8 cellular contexts compared by ENCODE assay signal in genomic region chr17:35587074-35587961, GRCh38. TPM values are rescaled to one million over a fixed set of nuclear protein-coding genes. Genes with fewer than 3 reads are reported as not detected.
DNase-seq lines count a peak whose midpoint lies in the region; ATAC-seq and TF ChIP-seq lines count a peak whose summit lies in the region.

AP2B1 (plus strand) TSS chr17:35587322; CDS start chr17:35594031, 6,709 bp downstream.

- H3K27me3 ChIP-seq in KMS-11 (ENCODE audit: insufficient read depth, low read depth), result no peaks in the 10 kb centered on the region
- no peaks in the 10 kb centered on the region for H3K27me3 ChIP-seq in Peyer's patch
- H3K27me3 ChIP-seq in esophagus muscularis mucosa, result no peaks in the 10 kb centered on the region
- H3K27me3 ChIP-seq in muscle layer of duodenum (ENCODE audit: low read depth, low read length), result no peaks in the 10 kb centered on the region

- no peaks in the 10 kb centered on the region for H3K9me3 ChIP-seq in Peyer's patch
- no peaks in the 10 kb centered on the region for H3K9me3 ChIP-seq in esophagus muscularis mucosa
- no peaks in the 10 kb centered on the region for H3K9me3 ChIP-seq in muscle layer of duodenum (ENCODE audit: control insufficient read depth in 1 of 2, low read length in 2 of 2)

- H3K4me2 ChIP-seq in KMS-11, result peak within 1 kb of the TSS; percentile 66

- intact Hi-C loops in esophagus muscularis mucosa (cut with DNase I), result no loop called here

- H3K4me3 ChIP-seq in KMS-11 (IDR thresholded peaks at IDR 0.05; ENCODE audit: insufficient read depth, low read depth, low read length) (no peak within 1 kb of the TSS), Peyer's patch (peak within 1 kb of the TSS; percentile 69 to 91 (median 78)), esophagus muscularis mucosa (peak within 1 kb of the TSS; percentile 77 to 93 (median 84)), muscle layer of duodenum (ENCODE audit: low read depth in 1 of 2, low read length in 2 of 2) (peak within 1 kb of the TSS; percentile 91 to 99)

- TF ChIP-seq CTCF in KMS-11 (conservative IDR thresholded peaks at IDR 0.05; ENCODE audit: low read depth, low read length), result no peak
- TF ChIP-seq CTCF in Peyer's patch (IDR thresholded peaks at IDR 0.05), result peak in 3 of 6 experiments; percentile 2 to 12 (median 10)
- TF ChIP-seq CTCF in esophagus muscularis mucosa (IDR thresholded peaks at IDR 0.05), result no peak

- WGBS in esophagus muscularis mucosa, result under 1% methylated on average over 36 of the region's 50 CpGs

- ATAC-seq in GM21723 (IDR thresholded peaks at IDR 0.05; ENCODE audit: unreplicated experiment), result peak; percentile 68

- no peaks in the 10 kb centered on the region for H4K20me1 ChIP-seq in KMS-11 (ENCODE audit: insufficient read depth)

- peaks cover 20% of the 10 kb centered on the region for H3K4me1 ChIP-seq in KMS-11 (ENCODE audit: low read depth, poor library complexity, severe bottlenecking)
- peaks cover 0 to 17% (median 6%) of the 10 kb centered on the region in 4 donors for H3K4me1 ChIP-seq in Peyer's patch
- H3K4me1 ChIP-seq in esophagus muscularis mucosa, result peaks cover 16 to 53% (median 50%) of the 10 kb centered on the region in 4 donors
- H3K4me1 ChIP-seq in muscle layer of duodenum (ENCODE audit: control insufficient read depth in 1 of 2, insufficient read depth in 2 of 2, low read length in 2 of 2), result peaks cover 16 to 23% of the 10 kb centered on the region in 2 donors

- peaks cover 40% of the 10 kb centered on the region for H3K79me2 ChIP-seq in KMS-11 (ENCODE audit: insufficient read depth, low read depth)

- TF ChIP-seq EP300 in esophagus muscularis mucosa (IDR thresholded peaks at IDR 0.05), result no peak

- peak within 1 kb of the TSS; percentile 85 for H2AFZ ChIP-seq in KMS-11 (ENCODE audit: low read depth)

- DNase-seq in DMS53 (lab: John Stamatoyannopoulos, UW), result peak; percentile 94
- peak; percentile 88 to 97 (median 96) for DNase-seq in Peyer's patch
- DNase-seq in activated T-cell treated with anti-CD3 and anti-CD28 coated beads, Interleukin-2, amount 50 U/mL, for 48 hours, result peak; percentile 99
- peak; percentile 100 for DNase-seq in esophagus muscularis mucosa (ENCODE audit: extremely low spot score)
- DNase-seq in stimulated activated CD8-positive, alpha-beta memory T cell treated with anti-CD3 and anti-CD28 coated beads, Interleukin-7, amount 100 ng/mL, for 4 hours (ENCODE audit: low read depth in 2 of 2), result peak; percentile 91 to 93

- peak within 1 kb of the TSS; percentile 92 for H3K9ac ChIP-seq in KMS-11

- TF ChIP-seq POLR2A in Peyer's patch (IDR thresholded peaks at IDR 0.05) (peak in 1 of 2 donors; percentile 37), esophagus muscularis mucosa (IDR thresholded peaks at IDR 0.05; ENCODE audit: low read depth) (peak; percentile 41)

- H3K36me3 ChIP-seq in KMS-11 (ENCODE audit: insufficient read depth), result no peaks in the 10 kb centered on the region
- no peaks in the 10 kb centered on the region for H3K36me3 ChIP-seq in Peyer's patch
- no peaks in the 10 kb centered on the region for H3K36me3 ChIP-seq in esophagus muscularis mucosa
- no peaks in the 10 kb centered on the region for H3K36me3 ChIP-seq in muscle layer of duodenum (ENCODE audit: control insufficient read depth in 1 of 2, insufficient read depth in 2 of 2, low read length in 2 of 2)

- peak within 1 kb of the TSS; percentile 93 for H3K27ac ChIP-seq in KMS-11
- peak within 1 kb of the TSS; percentile 85 to 98 (median 91) for H3K27ac ChIP-seq in Peyer's patch
- peak within 1 kb of the TSS; percentile 91 to 95 (median 94) for H3K27ac ChIP-seq in esophagus muscularis mucosa (replicated peaks in 1 of 4)
- peak within 1 kb of the TSS; percentile 99 for H3K27ac ChIP-seq in muscle layer of duodenum (ENCODE audit: low read length)

RNA-seq across cellular contexts. Expression of gene AP2B1, which starts in this region (rescaled TPM):
- total RNA-seq in Peyer's patch (10 to 100 TPM; 46.2 to 75.3 (median 66.6) TPM), esophagus muscularis mucosa (100 to 1,000 TPM; 108 to 276 (median 155) TPM)
